1 cellular context compared by ENCODE assay signal in the genomic region with DNA sequence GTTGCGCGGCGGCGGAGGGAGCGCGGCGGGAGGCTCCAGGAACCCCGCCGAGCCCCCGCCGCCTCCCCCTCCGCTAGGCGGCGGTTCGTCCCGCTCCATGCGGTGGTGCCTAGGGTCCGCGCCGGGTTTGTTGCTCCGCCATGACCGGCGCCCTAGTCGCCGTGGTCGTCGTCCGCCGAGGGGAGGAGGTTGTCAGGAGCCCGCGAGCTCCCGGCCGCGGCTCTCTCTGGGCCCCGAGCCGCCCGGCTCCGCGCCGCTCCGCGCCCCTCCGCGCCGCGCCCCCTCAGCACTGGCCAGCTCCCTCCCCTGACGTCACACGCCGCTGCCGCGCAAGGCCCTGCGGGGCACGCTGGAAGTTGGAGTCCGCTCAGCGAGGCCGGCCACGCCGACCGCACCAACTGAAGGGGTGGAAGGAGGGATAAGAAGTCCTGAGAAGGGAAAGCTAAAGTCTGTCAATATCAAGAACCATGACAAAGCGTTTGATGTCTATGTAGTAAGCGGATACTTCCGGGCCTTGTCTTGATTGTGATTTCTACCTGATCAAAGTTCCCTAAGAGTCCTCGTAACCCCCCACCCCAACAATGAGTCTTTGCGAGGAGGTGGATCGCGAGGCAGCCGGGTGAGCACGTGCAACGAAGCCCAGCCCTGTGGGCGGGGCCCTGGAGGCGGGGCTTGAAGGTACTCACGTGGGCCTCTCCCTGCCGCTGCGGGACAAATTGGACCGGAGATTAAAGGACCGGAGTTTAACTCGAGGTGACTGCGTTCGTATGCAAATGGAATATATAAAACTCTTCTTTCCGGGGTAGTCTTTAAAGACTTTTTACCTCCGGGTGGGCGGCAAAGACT.
TF ChIP-seq lines count a peak whose summit lies in the region.

A gene (minus strand): TSS at position 291 of the 846 bp plus-strand sequence.

TF ChIP-seq in HepG2, 621 proteins besides CTCF, POLR2A, EP300 and RAD21 (continued from another document):
- TF ChIP-seq, protein P1, sequence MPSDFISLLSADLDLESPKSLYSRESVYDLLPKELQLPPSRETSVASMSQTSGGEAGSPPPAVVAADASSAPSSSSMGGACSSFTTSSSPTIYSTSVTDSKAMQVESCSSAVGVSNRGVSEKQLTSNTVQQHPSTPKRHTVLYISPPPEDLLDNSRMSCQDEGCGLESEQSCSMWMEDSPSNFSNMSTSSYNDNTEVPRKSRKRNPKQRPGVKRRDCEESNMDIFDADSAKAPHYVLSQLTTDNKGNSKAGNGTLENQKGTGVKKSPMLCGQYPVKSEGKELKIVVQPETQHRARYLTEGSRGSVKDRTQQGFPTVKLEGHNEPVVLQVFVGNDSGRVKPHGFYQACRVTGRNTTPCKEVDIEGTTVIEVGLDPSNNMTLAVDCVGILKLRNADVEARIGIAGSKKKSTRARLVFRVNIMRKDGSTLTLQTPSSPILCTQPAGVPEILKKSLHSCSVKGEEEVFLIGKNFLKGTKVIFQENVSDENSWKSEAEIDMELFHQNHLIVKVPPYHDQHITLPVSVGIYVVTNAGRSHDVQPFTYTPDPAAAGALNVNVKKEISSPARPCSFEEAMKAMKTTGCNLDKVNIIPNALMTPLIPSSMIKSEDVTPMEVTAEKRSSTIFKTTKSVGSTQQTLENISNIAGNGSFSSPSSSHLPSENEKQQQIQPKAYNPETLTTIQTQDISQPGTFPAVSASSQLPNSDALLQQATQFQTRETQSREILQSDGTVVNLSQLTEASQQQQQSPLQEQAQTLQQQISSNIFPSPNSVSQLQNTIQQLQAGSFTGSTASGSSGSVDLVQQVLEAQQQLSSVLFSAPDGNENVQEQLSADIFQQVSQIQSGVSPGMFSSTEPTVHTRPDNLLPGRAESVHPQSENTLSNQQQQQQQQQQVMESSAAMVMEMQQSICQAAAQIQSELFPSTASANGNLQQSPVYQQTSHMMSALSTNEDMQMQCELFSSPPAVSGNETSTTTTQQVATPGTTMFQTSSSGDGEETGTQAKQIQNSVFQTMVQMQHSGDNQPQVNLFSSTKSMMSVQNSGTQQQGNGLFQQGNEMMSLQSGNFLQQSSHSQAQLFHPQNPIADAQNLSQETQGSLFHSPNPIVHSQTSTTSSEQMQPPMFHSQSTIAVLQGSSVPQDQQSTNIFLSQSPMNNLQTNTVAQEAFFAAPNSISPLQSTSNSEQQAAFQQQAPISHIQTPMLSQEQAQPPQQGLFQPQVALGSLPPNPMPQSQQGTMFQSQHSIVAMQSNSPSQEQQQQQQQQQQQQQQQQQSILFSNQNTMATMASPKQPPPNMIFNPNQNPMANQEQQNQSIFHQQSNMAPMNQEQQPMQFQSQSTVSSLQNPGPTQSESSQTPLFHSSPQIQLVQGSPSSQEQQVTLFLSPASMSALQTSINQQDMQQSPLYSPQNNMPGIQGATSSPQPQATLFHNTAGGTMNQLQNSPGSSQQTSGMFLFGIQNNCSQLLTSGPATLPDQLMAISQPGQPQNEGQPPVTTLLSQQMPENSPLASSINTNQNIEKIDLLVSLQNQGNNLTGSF (CRISPR knock-in tag; IDR thresholded peaks at IDR 0.05): 0 out of 2 replicates have a peak, but pooled peaks have one; percentile 57
- peak; percentile 73 for TF ChIP-seq ZFX (CRISPR knock-in tag; IDR thresholded peaks at IDR 0.05; ENCODE audit: low read depth)
- TF ChIP-seq, protein P2, sequence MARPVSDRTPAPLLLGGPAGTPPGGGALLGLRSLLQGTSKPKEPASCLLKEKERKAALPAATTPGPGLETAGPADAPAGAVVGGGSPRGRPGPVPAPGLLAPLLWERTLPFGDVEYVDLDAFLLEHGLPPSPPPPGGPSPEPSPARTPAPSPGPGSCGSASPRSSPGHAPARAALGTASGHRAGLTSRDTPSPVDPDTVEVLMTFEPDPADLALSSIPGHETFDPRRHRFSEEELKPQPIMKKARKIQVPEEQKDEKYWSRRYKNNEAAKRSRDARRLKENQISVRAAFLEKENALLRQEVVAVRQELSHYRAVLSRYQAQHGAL (CRISPR knock-in tag; IDR thresholded peaks at IDR 0.05; ENCODE audit: not compliant biosample characterization): peak; percentile 31
- TF ChIP-seq, protein P3, sequence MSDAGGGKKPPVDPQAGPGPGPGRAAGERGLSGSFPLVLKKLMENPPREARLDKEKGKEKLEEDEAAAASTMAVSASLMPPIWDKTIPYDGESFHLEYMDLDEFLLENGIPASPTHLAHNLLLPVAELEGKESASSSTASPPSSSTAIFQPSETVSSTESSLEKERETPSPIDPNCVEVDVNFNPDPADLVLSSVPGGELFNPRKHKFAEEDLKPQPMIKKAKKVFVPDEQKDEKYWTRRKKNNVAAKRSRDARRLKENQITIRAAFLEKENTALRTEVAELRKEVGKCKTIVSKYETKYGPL (CRISPR knock-in tag; IDR thresholded peaks at IDR 0.05): no peak
- peak; percentile 84; the same call in 1 of the 2 replicates for TF ChIP-seq ZSCAN31 (CRISPR knock-in tag; IDR thresholded peaks at IDR 0.05; ENCODE audit: low read depth)
- no peak for TF ChIP-seq ZNF891 (CRISPR knock-in tag; IDR thresholded peaks at IDR 0.05)
- peak; percentile 51; the same call in 1 of the 2 replicates for TF ChIP-seq ZNF788 (CRISPR knock-in tag; IDR thresholded peaks at IDR 0.05; ENCODE audit: borderline replicate concordance)
- TF ChIP-seq, protein P4, sequence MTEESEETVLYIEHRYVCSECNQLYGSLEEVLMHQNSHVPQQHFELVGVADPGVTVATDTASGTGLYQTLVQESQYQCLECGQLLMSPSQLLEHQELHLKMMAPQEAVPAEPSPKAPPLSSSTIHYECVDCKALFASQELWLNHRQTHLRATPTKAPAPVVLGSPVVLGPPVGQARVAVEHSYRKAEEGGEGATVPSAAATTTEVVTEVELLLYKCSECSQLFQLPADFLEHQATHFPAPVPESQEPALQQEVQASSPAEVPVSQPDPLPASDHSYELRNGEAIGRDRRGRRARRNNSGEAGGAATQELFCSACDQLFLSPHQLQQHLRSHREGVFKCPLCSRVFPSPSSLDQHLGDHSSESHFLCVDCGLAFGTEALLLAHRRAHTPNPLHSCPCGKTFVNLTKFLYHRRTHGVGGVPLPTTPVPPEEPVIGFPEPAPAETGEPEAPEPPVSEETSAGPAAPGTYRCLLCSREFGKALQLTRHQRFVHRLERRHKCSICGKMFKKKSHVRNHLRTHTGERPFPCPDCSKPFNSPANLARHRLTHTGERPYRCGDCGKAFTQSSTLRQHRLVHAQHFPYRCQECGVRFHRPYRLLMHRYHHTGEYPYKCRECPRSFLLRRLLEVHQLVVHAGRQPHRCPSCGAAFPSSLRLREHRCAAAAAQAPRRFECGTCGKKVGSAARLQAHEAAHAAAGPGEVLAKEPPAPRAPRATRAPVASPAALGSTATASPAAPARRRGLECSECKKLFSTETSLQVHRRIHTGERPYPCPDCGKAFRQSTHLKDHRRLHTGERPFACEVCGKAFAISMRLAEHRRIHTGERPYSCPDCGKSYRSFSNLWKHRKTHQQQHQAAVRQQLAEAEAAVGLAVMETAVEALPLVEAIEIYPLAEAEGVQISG (CRISPR knock-in tag; IDR thresholded peaks at IDR 0.05): peak; percentile 85
- no peak for TF ChIP-seq ZNF207 (IDR thresholded peaks at IDR 0.05; ENCODE audit: borderline replicate concordance)
- TF ChIP-seq TAF1 (CRISPR knock-in tag; IDR thresholded peaks at IDR 0.05): peak; percentile 52
- TF ChIP-seq HDAC6 (IDR thresholded peaks at IDR 0.05; ENCODE audit: low read depth, low read length): no peak
- TF ChIP-seq CREB1 (IDR thresholded peaks at IDR 0.05): peak; percentile 97
- TF ChIP-seq CREB1 (CRISPR knock-in tag; IDR thresholded peaks at IDR 0.05): peak; percentile 94
- TF ChIP-seq, protein P5, sequence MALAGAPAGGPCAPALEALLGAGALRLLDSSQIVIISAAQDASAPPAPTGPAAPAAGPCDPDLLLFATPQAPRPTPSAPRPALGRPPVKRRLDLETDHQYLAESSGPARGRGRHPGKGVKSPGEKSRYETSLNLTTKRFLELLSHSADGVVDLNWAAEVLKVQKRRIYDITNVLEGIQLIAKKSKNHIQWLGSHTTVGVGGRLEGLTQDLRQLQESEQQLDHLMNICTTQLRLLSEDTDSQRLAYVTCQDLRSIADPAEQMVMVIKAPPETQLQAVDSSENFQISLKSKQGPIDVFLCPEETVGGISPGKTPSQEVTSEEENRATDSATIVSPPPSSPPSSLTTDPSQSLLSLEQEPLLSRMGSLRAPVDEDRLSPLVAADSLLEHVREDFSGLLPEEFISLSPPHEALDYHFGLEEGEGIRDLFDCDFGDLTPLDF (CRISPR knock-in tag; IDR thresholded peaks at IDR 0.05): peak; percentile 63
- 0 out of 2 replicates have a peak, but pooled peaks have one; percentile 4 for TF ChIP-seq ZNF878 (CRISPR knock-in tag; IDR thresholded peaks at IDR 0.05)
- TF ChIP-seq, protein P6, sequence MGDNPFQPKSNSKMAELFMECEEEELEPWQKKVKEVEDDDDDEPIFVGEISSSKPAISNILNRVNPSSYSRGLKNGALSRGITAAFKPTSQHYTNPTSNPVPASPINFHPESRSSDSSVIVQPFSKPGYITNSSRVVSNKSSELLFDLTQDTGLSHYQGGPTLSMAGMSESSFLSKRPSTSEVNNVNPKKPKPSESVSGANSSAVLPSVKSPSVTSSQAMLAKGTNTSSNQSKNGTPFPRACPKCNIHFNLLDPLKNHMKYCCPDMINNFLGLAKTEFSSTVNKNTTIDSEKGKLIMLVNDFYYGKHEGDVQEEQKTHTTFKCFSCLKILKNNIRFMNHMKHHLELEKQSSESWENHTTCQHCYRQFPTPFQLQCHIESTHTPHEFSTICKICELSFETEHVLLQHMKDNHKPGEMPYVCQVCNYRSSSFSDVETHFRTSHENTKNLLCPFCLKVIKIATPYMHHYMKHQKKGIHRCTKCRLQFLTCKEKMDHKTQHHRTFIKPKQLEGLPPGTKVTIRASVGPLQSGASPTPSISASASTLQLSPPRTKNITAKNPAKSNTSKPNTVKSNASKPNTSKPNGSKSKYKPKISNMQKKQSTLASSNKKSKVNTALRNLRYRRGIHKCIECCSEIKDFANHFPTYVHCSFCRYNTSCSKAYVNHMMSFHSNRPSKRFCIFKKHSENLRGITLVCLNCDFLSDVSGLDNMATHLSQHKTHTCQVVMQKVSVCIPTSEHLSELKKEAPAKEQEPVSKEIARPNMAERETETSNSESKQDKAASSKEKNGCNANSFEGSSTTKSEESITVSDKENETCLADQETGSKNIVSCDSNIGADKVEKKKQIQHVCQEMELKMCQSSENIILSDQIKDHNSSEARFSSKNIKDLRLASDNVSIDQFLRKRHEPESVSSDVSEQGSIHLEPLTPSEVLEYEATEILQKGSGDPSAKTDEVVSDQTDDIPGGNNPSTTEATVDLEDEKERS (CRISPR knock-in tag; IDR thresholded peaks at IDR 0.05): no peak
- TF ChIP-seq NCOA5 (CRISPR knock-in tag; IDR thresholded peaks at IDR 0.05): no peak
- TF ChIP-seq NFYB (CRISPR knock-in tag; IDR thresholded peaks at IDR 0.05): peak; percentile 50; the same call in 1 of the 2 replicates
- no peak for TF ChIP-seq ZNF543 (CRISPR knock-in tag; IDR thresholded peaks at IDR 0.05)
- TF ChIP-seq SMARCC2 (IDR thresholded peaks at IDR 0.05): no peak
- TF ChIP-seq, protein P7, sequence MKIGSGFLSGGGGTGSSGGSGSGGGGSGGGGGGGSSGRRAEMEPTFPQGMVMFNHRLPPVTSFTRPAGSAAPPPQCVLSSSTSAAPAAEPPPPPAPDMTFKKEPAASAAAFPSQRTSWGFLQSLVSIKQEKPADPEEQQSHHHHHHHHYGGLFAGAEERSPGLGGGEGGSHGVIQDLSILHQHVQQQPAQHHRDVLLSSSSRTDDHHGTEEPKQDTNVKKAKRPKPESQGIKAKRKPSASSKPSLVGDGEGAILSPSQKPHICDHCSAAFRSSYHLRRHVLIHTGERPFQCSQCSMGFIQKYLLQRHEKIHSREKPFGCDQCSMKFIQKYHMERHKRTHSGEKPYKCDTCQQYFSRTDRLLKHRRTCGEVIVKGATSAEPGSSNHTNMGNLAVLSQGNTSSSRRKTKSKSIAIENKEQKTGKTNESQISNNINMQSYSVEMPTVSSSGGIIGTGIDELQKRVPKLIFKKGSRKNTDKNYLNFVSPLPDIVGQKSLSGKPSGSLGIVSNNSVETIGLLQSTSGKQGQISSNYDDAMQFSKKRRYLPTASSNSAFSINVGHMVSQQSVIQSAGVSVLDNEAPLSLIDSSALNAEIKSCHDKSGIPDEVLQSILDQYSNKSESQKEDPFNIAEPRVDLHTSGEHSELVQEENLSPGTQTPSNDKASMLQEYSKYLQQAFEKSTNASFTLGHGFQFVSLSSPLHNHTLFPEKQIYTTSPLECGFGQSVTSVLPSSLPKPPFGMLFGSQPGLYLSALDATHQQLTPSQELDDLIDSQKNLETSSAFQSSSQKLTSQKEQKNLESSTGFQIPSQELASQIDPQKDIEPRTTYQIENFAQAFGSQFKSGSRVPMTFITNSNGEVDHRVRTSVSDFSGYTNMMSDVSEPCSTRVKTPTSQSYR (CRISPR knock-in tag; IDR thresholded peaks at IDR 0.05; ENCODE audit: borderline replicate concordance): peak; percentile 36; the same call in 1 of the 2 replicates
- no peak for TF ChIP-seq GTF3A (CRISPR knock-in tag; conservative IDR thresholded peaks at IDR 0.05)
- peak; percentile 45 for TF ChIP-seq TGIF2 (CRISPR knock-in tag; IDR thresholded peaks at IDR 0.05)
- no peak for TF ChIP-seq TOPORS (CRISPR knock-in tag; IDR thresholded peaks at IDR 0.05)
- peak; percentile 95; the same call in 1 of the 2 replicates for TF ChIP-seq CCDC6 (CRISPR knock-in tag; IDR thresholded peaks at IDR 0.05)
- no peak for TF ChIP-seq ZNF562 (CRISPR knock-in tag; IDR thresholded peaks at IDR 0.05; ENCODE audit: borderline replicate concordance)
- TF ChIP-seq, protein P8, sequence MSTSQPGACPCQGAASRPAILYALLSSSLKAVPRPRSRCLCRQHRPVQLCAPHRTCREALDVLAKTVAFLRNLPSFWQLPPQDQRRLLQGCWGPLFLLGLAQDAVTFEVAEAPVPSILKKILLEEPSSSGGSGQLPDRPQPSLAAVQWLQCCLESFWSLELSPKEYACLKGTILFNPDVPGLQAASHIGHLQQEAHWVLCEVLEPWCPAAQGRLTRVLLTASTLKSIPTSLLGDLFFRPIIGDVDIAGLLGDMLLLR (CRISPR knock-in tag; IDR thresholded peaks at IDR 0.05): no peak
- TF ChIP-seq, protein P9, sequence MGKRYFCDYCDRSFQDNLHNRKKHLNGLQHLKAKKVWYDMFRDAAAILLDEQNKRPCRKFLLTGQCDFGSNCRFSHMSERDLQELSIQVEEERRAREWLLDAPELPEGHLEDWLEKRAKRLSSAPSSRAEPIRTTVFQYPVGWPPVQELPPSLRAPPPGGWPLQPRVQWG (CRISPR knock-in tag; IDR thresholded peaks at IDR 0.05; ENCODE audit: borderline replicate concordance, low read depth): no peak
- no peak for TF ChIP-seq KLF11 (CRISPR knock-in tag; IDR thresholded peaks at IDR 0.05)
- TF ChIP-seq, protein P10, sequence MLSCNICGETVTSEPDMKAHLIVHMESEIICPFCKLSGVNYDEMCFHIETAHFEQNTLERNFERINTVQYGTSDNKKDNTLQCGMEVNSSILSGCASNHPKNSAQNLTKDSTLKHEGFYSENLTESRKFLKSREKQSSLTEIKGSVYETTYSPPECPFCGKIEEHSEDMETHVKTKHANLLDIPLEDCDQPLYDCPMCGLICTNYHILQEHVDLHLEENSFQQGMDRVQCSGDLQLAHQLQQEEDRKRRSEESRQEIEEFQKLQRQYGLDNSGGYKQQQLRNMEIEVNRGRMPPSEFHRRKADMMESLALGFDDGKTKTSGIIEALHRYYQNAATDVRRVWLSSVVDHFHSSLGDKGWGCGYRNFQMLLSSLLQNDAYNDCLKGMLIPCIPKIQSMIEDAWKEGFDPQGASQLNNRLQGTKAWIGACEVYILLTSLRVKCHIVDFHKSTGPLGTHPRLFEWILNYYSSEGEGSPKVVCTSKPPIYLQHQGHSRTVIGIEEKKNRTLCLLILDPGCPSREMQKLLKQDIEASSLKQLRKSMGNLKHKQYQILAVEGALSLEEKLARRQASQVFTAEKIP (CRISPR knock-in tag; IDR thresholded peaks at IDR 0.05; ENCODE audit: borderline replicate concordance): no peak
- peak; percentile 48; the same call in 1 of the 2 replicates for TF ChIP-seq YEATS2 (CRISPR knock-in tag; IDR thresholded peaks at IDR 0.05; ENCODE audit: borderline replicate concordance)
